28 cellular contexts compared by ENCODE assay signal in genomic region chr1:95108792-95109191, GRCh38. TPM values are rescaled to one million over a fixed set of nuclear protein-coding genes. Genes with fewer than 3 reads are reported as not detected.
DNase-seq lines count a peak whose midpoint lies in the region; ATAC-seq, FAIRE-seq and TF ChIP-seq lines count a peak whose summit lies in the region.
"Had no signal": no experiment of that assay in that cellular context is flagged by ENCODE, and none has a peak within 500 bp of the region (broad histone marks: within the 10 kb centered on the region; RNA-seq: fewer than 3 reads in every experiment).

No MANE protein-coding gene starts in this region.

- H3K36me3 ChIP-seq in GM23338 (ENCODE audit: insufficient read depth) (no peaks in the 10 kb centered on the region), HCT116 (ENCODE audit: control insufficient read depth in 1 of 2, insufficient read depth in 2 of 2, low read length in 2 of 2) (no peaks in the 10 kb centered on the region)
- H3K36me3 ChIP-seq: BE2C, BLaER1 had no signal

- TF ChIP-seq CTCF in GM23338 (conservative IDR thresholded peaks at IDR 0.05; ENCODE audit: low read depth in 2 of 2), result no peak
- TF ChIP-seq CTCF in HCT116 (IDR thresholded peaks at IDR 0.05 in 2 of 3, conservative IDR thresholded peaks at IDR 0.05 in 1 of 3; ENCODE audit: borderline replicate concordance in 1 of 3, insufficient read depth in 1 of 3, low read depth in 2 of 3, low read length in 2 of 3), result no peak

- H3K4me1 ChIP-seq in GM23338 (ENCODE audit: insufficient read depth) (0 out of 2 replicates have a peak, but pooled peaks cover 4% of the 10 kb centered on the region), HCT116 (ENCODE audit: control insufficient read depth in 1 of 2, insufficient read depth in 2 of 2, low read length in 2 of 2) (no peaks in the 10 kb centered on the region)
- H3K4me1 ChIP-seq: BE2C had no signal

- no peak for FAIRE-seq in RCC 7860 (lab: Jason Lieb, UNC)
- FAIRE-seq: A204.1, GM12878, GM12892, GM18507 had no signal

- peaks cover 5% of the 10 kb centered on the region; the same call in 2 of the 3 replicates for H3K4me1 Mint-ChIP-seq in GM23338
- no peaks in the 10 kb centered on the region for H3K4me1 Mint-ChIP-seq in activated naive CD8-positive, alpha-beta T cell treated with anti-CD3 and anti-CD28 coated beads, Interleukin-2, amount 50 U/mL, for 24 hours
- H3K4me1 Mint-ChIP-seq: CD14-positive monocyte; CD4-positive, alpha-beta memory T cell; CD4-positive, CD25-positive, alpha-beta regulatory T cell; CD8-positive, alpha-beta memory T cell had no signal

- no peaks in the 10 kb centered on the region for H4K20me1 ChIP-seq in GM23338 (replicated peaks; ENCODE audit: insufficient read depth)
- H4K20me1 ChIP-seq in HCT116 (ENCODE audit: insufficient read depth), result no peaks in the 10 kb centered on the region
- H4K20me1 ChIP-seq: BLaER1 had no signal

- H3K9ac ChIP-seq in HCT116 (ENCODE audit: low read length), result no peak overlapping the region
- H3K9ac ChIP-seq: BLaER1 had no signal

- intact Hi-C loops in HCT116 (cut with micrococcal nuclease) (no loop called here), head of caudate nucleus (cut with DNase I) (no loop called here)

- H3K9me3 Mint-ChIP-seq in GM23338, result no peaks in the 10 kb centered on the region
- no peaks in the 10 kb centered on the region for H3K9me3 Mint-ChIP-seq in activated naive CD8-positive, alpha-beta T cell treated with anti-CD3 and anti-CD28 coated beads, Interleukin-2, amount 50 U/mL, for 24 hours
- H3K9me3 Mint-ChIP-seq: CD4-positive, alpha-beta memory T cell; CD4-positive, CD25-positive, alpha-beta regulatory T cell; CD8-positive, alpha-beta memory T cell had no signal

- no peak overlapping the region for H3K4me3 ChIP-seq in GM23338
- no peak overlapping the region for H3K4me3 ChIP-seq in HCT116 (replicated peaks in 1 of 2; ENCODE audit: low read depth in 1 of 2, low read length in 2 of 2)
- H3K4me3 ChIP-seq: BLaER1, GM12878 had no signal

- ATAC-seq in GM23338, result no peak
- ATAC-seq in HCT116, result no peak
- peak; percentile 19 for ATAC-seq in left lobe of liver
- no peak for ATAC-seq in activated naive CD8-positive, alpha-beta T cell treated with anti-CD3 and anti-CD28 coated beads, Interleukin-2, amount 50 U/mL, for 24 hours
- ATAC-seq: GM12878 had no signal

- BruUV-seq in HCT116 (replicated peaks; lab: Mats Ljungman, UMichigan), result no TSS peak

- H3K36me3 Mint-ChIP-seq in GM23338 (ENCODE audit: low read depth), result no peaks in the 10 kb centered on the region
- no peaks in the 10 kb centered on the region for H3K36me3 Mint-ChIP-seq in activated naive CD8-positive, alpha-beta T cell treated with anti-CD3 and anti-CD28 coated beads, Interleukin-2, amount 50 U/mL, for 24 hours (ENCODE audit: low read depth)
- H3K36me3 Mint-ChIP-seq: CD14-positive monocyte; CD4-positive, alpha-beta memory T cell; CD4-positive, CD25-positive, alpha-beta regulatory T cell; CD8-positive, alpha-beta memory T cell had no signal

- H3K27ac Mint-ChIP-seq in GM23338, result no peak overlapping the region
- H3K27ac Mint-ChIP-seq in activated naive CD8-positive, alpha-beta T cell treated with anti-CD3 and anti-CD28 coated beads, Interleukin-2, amount 50 U/mL, for 24 hours, result no peak overlapping the region
- H3K27ac Mint-ChIP-seq: CD14-positive monocyte; CD4-positive, alpha-beta memory T cell; CD4-positive, CD25-positive, alpha-beta regulatory T cell; CD8-positive, alpha-beta memory T cell had no signal

- no peak for TF ChIP-seq POLR2A in HCT116 (IDR thresholded peaks at IDR 0.05; ENCODE audit: borderline replicate concordance, extremely low read depth, insufficient read depth, insufficient read length)

- H3K4me3 Mint-ChIP-seq in GM23338, result no peak overlapping the region
- no peak overlapping the region for H3K4me3 Mint-ChIP-seq in activated naive CD8-positive, alpha-beta T cell treated with anti-CD3 and anti-CD28 coated beads, Interleukin-2, amount 50 U/mL, for 24 hours
- H3K4me3 Mint-ChIP-seq: CD14-positive monocyte; CD4-positive, alpha-beta memory T cell; CD4-positive, CD25-positive, alpha-beta regulatory T cell; CD8-positive, alpha-beta memory T cell had no signal

- H3K79me2 ChIP-seq in GM23338 (replicated peaks; ENCODE audit: insufficient read depth), result no peaks in the 10 kb centered on the region
- H3K79me2 ChIP-seq in HCT116 (ENCODE audit: insufficient read depth, low read length), result no peaks in the 10 kb centered on the region

- H3K27me3 Mint-ChIP-seq in GM23338 (ENCODE audit: insufficient read depth, low read depth, poor library complexity), result no peaks in the 10 kb centered on the region
- peaks cover 10% of the 10 kb centered on the region for H3K27me3 Mint-ChIP-seq in activated naive CD8-positive, alpha-beta T cell treated with anti-CD3 and anti-CD28 coated beads, Interleukin-2, amount 50 U/mL, for 24 hours

- 0 out of 2 replicates have a peak overlapping the region, but pooled peaks have one; percentile 47 for H2AFZ ChIP-seq in GM23338
- peak overlapping the region; percentile 5 for H2AFZ ChIP-seq in HCT116 (ENCODE audit: low read depth, low read length, poor library complexity, severe bottlenecking)

- RAD21 ChIA-PET in HCT116 (lab: Charles Lee; ENCODE audit: low non-redundant PET in 1 of 2, low total read pairs in 2 of 2, uncharacterized antibody in 2 of 2, unreplicated experiment in 2 of 2), result no interaction called here

- CTCF ChIA-PET in HCT116 (lab: Charles Lee), result no interaction called here

- H3K27ac ChIP-seq in GM23338 (ENCODE audit: low read depth), result no peak overlapping the region
- H3K27ac ChIP-seq in HCT116 (ENCODE audit: low read depth, low read length), result no peak overlapping the region
- H3K27ac ChIP-seq: BLaER1 had no signal

- H3K9me3 ChIP-seq in HCT116 (ENCODE audit: control insufficient read depth in 1 of 2, insufficient read depth in 1 of 2, low read depth in 1 of 2, low read length in 2 of 2), result no peaks in the 10 kb centered on the region
- H3K9me3 ChIP-seq: BE2C, BLaER1 had no signal

- TF ChIP-seq RAD21 in HCT116 (IDR thresholded peaks at IDR 0.05; ENCODE audit: low read depth), result no peak

- no peaks in the 10 kb centered on the region for H3K27me3 ChIP-seq in GM23338 (ENCODE audit: insufficient read depth)
- H3K27me3 ChIP-seq in HCT116 (ENCODE audit: insufficient read depth, low read length), result no peaks in the 10 kb centered on the region
- H3K27me3 ChIP-seq: BE2C, BLaER1 had no signal

- H3F3A ChIP-seq in GM23338 (replicated peaks; ENCODE audit: low read depth), result no peaks in the 10 kb centered on the region

- H3K9me2 ChIP-seq in GM23338 (ENCODE audit: insufficient read depth) (no peaks in the 10 kb centered on the region), HCT116 (ENCODE audit: insufficient read depth) (no peaks in the 10 kb centered on the region)

- DNase-seq in GM23338 (ENCODE audit: low spot score), result no peak
- no peak for DNase-seq in HCT116 (ENCODE audit: low read depth, low spot score)
- no peak for DNase-seq in left lobe of liver (ENCODE audit: low spot score)
- DNase-seq in head of caudate nucleus, result no peak
- DNase-seq in activated naive CD8-positive, alpha-beta T cell treated with anti-CD3 and anti-CD28 coated beads, Interleukin-2, amount 50 U/mL, for 24 hours, result no peak
- DNase-seq in RCC 7860 (ENCODE audit: low spot score), result no peak
- DNase-seq: 8988T; ACHN; BE2C; C1 segment of cervical spinal cord; CD4-positive, alpha-beta memory T cell; CD4-positive, CD25-positive, alpha-beta regulatory T cell; CD8-positive, alpha-beta memory T cell; COR-L47; DMS 273 treated with DMSO at 0.1 percent for 48 hours; DMS153; DMS53; DMS79; DND-41; EL; GDM1 had no signal

- POLR2A ChIA-PET in HCT116 (lab: Charles Lee), result no interaction called here

- H3K4me2 ChIP-seq in GM23338 (no peak overlapping the region), HCT116 (ENCODE audit: low read length) (no peak overlapping the region)
- H3K4me2 ChIP-seq: BLaER1 had no signal

TF ChIP-seq in HCT116, 20 proteins besides CTCF, POLR2A, EP300 and RAD21:
- TF ChIP-seq SP1 (IDR thresholded peaks at IDR 0.05; ENCODE audit: low read depth) (no peak), JUND (IDR thresholded peaks at IDR 0.05) (no peak), EGR1 (IDR thresholded peaks at IDR 0.05; ENCODE audit: low read depth) (no peak), CBX3 (IDR thresholded peaks at IDR 0.05; ENCODE audit: low read depth) (no peak), CEBPB (IDR thresholded peaks at IDR 0.05; ENCODE audit: low read depth) (no peak), YY1 (IDR thresholded peaks at IDR 0.05; ENCODE audit: extremely low read depth, insufficient replicate concordance, low read depth, low read length) (no peak)

RNA-seq across cellular contexts. Expression of gene TLCD4, which starts 8.4 kb away (rescaled TPM):
- 3.5 and 4.5 TPM in 2 replicates for total RNA-seq in GM23338 (2014; rRNA removed; shearing (Covaris generic))
- 2.8 and 4.2 TPM in 2 replicates for polyA plus RNA-seq in GM23338 (2016; fragmentation: Nextera tagmentation; extraction: Ambion mirVana)
- 12.1 TPM for total RNA-seq in HCT116 (2021; ENCODE audit: unreplicated experiment)
- polyA plus RNA-seq in HCT116 (2012), result 1.1 and 1.8 TPM in 2 replicates
- 174 TPM for total RNA-seq in left lobe of liver
- total RNA-seq: A673; CD4-positive, CD25-positive, alpha-beta regulatory T cell had no signal
- polyA plus RNA-seq: CD14-positive monocyte; CD8-positive, alpha-beta memory T cell had no signal

RNA-seq across cellular contexts. Expression of gene ALG14, which starts 36.0 kb away (rescaled TPM):
- total RNA-seq in GM23338 (2014; rRNA removed; shearing (Covaris generic)), result 0.42 and 0.70 TPM in 2 replicates
- 2.8 and 4.1 TPM in 2 replicates for polyA plus RNA-seq in GM23338 (2016; fragmentation: Nextera tagmentation; extraction: Ambion mirVana)
- 5.7 TPM for total RNA-seq in HCT116 (2021; ENCODE audit: unreplicated experiment)
- 3.0 and 5.0 TPM in 2 replicates for polyA plus RNA-seq in HCT116 (2012)
- total RNA-seq in left lobe of liver, result 5.4 TPM

Comparison
In these comparisons a context has a peak if more than half of its experiments do, and no peak if none do; other contexts are left out.
1. RNA of gene TLCD4, which starts 8.4 kb away (total RNA-seq): 174 TPM in left lobe of liver (single experiment); 12.1 TPM in HCT116 (single experiment) and 3.5 to 4.5 TPM in GM23338; every median in the first group is over 10 times any median in the second.